Comparison of ENCODE assay signal across 8 cellular contexts in the genomic region with DNA sequence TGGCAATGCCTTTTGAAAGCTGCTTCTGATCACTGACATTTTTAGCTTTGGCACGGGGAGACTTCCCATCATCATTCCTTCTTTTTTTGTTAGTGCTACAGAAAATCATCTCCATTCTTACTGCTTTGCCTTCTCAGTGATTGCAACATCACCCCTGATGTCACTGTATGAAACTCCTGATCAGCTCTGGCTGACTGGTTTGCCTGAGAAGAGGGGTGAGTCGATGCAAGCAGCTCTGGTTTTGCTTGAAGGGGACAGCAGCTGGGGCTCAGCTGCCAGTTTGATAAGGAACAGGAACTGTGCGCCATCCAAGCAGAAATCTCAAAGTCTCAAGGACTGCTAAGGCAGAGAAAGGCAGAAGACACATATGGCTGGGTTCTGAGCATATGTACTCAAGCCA.
A peak's percentile ranks its signal among the peaks of the same experiment; 100 is the strongest.
DNase-seq lines count a peak whose midpoint lies in the region; ATAC-seq and TF ChIP-seq lines count a peak whose summit lies in the region.

No MANE protein-coding gene starts in this region.

- no TSS peak for BruUV-seq in IMR-90 (replicated peaks; lab: Mats Ljungman, UMichigan)

- H2BK120ac ChIP-seq in IMR-90 (ENCODE audit: low read depth, low read length): peak overlapping the region; percentile 50; the same call in 1 of the 2 replicates

- no peak overlapping the region for H3K23ac ChIP-seq in IMR-90 (ENCODE audit: low read depth, low read length)

- peaks cover 19% of the 10 kb centered on the region for H3K4me1 Mint-ChIP-seq in nephron
- H3K4me1 Mint-ChIP-seq in activated CD4-positive, alpha-beta memory T cell treated with anti-CD3 and anti-CD28 coated beads, Interleukin-2, amount 10 ng/mL, durations not matched to agents 7 days and 5 days: no peaks in the 10 kb centered on the region

- peak overlapping the region; percentile 10; the same call in 1 of the 2 replicates for H3K4me2 ChIP-seq in IMR-90 (ENCODE audit: low read depth, low read length)

- H3K9me3 ChIP-seq in IMR-90 (ENCODE audit: control insufficient read depth, insufficient read depth, low read length): peaks cover 1% of the 10 kb centered on the region; the same call in 1 of the 2 replicates
- H3K9me3 ChIP-seq in colonic mucosa: no peaks in the 10 kb centered on the region

- CTCF ChIA-PET in IMR-90 (lab: Yijun Ruan, JAX): interaction anchor here (0.8 to 1.4 kb wide), 2 partner anchors 12 to 14 kb away, joined by 3 read pairs; no protein-coding TSS in a partner anchor
- CTCF ChIA-PET in activated CD4-positive, alpha-beta memory T cell treated with anti-CD3 and anti-CD28 coated beads, Interleukin-2, amount 10 ng/mL, durations not matched to agents 7 days and 5 days (lab: Charles Lee): no interaction called here

- peak; percentile 96 for ATAC-seq in IMR-90 (ENCODE audit: low read depth)
- ATAC-seq in GM18873 (IDR thresholded peaks at IDR 0.05; ENCODE audit: low FRiP score, unreplicated experiment): no peak

- no peak overlapping the region for H3K56ac ChIP-seq in IMR-90 (ENCODE audit: extremely low read depth, insufficient read depth, low read length)

- peak overlapping the region; percentile 76 to 86 (median 80) for H3K27ac Mint-ChIP-seq in nephron
- no peak overlapping the region for H3K27ac Mint-ChIP-seq in activated CD4-positive, alpha-beta memory T cell treated with anti-CD3 and anti-CD28 coated beads, Interleukin-2, amount 10 ng/mL, durations not matched to agents 7 days and 5 days

- H4K91ac ChIP-seq in IMR-90 (ENCODE audit: insufficient read depth, low read depth, low read length): no peak overlapping the region

- peaks cover 17% of the 10 kb centered on the region for H3K9me3 Mint-ChIP-seq in nephron
- H3K9me3 Mint-ChIP-seq in activated CD4-positive, alpha-beta memory T cell treated with anti-CD3 and anti-CD28 coated beads, Interleukin-2, amount 10 ng/mL, durations not matched to agents 7 days and 5 days: peaks cover 8% of the 10 kb centered on the region

- intact Hi-C loops in IMR-90 (cut with micrococcal nuclease) (no loop called here), colonic mucosa (cut with DNase I) (no loop called here)

- no peak overlapping the region for H3K4ac ChIP-seq in IMR-90 (ENCODE audit: low read depth, low read length)

- no peak for TF ChIP-seq CTCF in GM10266 (IDR thresholded peaks at IDR 0.05; ENCODE audit: control insufficient read depth, insufficient read depth, low read depth, missing control alignments)
- TF ChIP-seq CTCF in IMR-90 (conservative IDR thresholded peaks at IDR 0.05; ENCODE audit: low read depth, low read length): no peak
- TF ChIP-seq CTCF in colonic mucosa (IDR thresholded peaks at IDR 0.05): no peak
- TF ChIP-seq CTCF in nephron (IDR thresholded peaks at IDR 0.05; ENCODE audit: unreplicated experiment in 3 of 3): no peak

- 0% methylated on average over 1 of the region's 3 CpGs; no CpG with 5 or more reads in 1 of the 2 experiments for WGBS in IMR-90 (ENCODE audit: extremely low coverage in 2 of 2, insufficient read length in 1 of 2), 2 experiments

- no peaks in the 10 kb centered on the region for H4K20me1 ChIP-seq in IMR-90 (ENCODE audit: insufficient read depth, low read length)

- TF ChIP-seq RAD21 in IMR-90 (IDR thresholded peaks at IDR 0.05; ENCODE audit: low read length): no peak

- no peak overlapping the region for H2BK5ac ChIP-seq in IMR-90 (ENCODE audit: low read depth, low read length, poor library complexity, severe bottlenecking)

- H3K14ac ChIP-seq in IMR-90 (replicated peaks; ENCODE audit: low read depth, low read length): no peak overlapping the region

- H3K4me1 ChIP-seq in IMR-90 (ENCODE audit: control insufficient read depth, insufficient read depth, low read length): no peaks in the 10 kb centered on the region
- no peaks in the 10 kb centered on the region for H3K4me1 ChIP-seq in colonic mucosa

- no peaks in the 10 kb centered on the region for H3K79me1 ChIP-seq in IMR-90 (ENCODE audit: low read depth in 1 of 2, low read length in 2 of 2)

- no peak overlapping the region for H2AK9ac ChIP-seq in IMR-90 (replicated peaks; ENCODE audit: low read depth, low read length, poor library complexity)

- no peak overlapping the region for H2BK20ac ChIP-seq in IMR-90 (ENCODE audit: low read depth, low read length)

- no peak overlapping the region for H2AK5ac ChIP-seq in IMR-90 (ENCODE audit: low read depth, low read length)

- TF ChIP-seq POLR2A in IMR-90 (IDR thresholded peaks at IDR 0.05; ENCODE audit: low read depth, low read length): no peak

- H4K5ac ChIP-seq in IMR-90 (ENCODE audit: low read depth, low read length): no peak overlapping the region

- no peaks in the 10 kb centered on the region for H3K9me1 ChIP-seq in IMR-90 (ENCODE audit: insufficient read depth, low read length)

- no peak overlapping the region for H2AFZ ChIP-seq in IMR-90 (replicated peaks; ENCODE audit: low read length, poor library complexity)

- in situ Hi-C loops in IMR-90 (cut with MboI; ENCODE audit: low sequenced_read_pairs): no loop called here

- no peak overlapping the region; the same call in 1 of the 2 replicates for H3K18ac ChIP-seq in IMR-90 (ENCODE audit: low read depth, low read length)

- peak overlapping the region; percentile 43; the same call in 1 of the 2 replicates for H3K27ac ChIP-seq in IMR-90 (ENCODE audit: insufficient read depth, low read length)
- H3K27ac ChIP-seq in colonic mucosa: no peak overlapping the region

- no peaks in the 10 kb centered on the region for H3K36me3 ChIP-seq in IMR-90 (ENCODE audit: control insufficient read depth, insufficient read depth, low read length)
- H3K36me3 ChIP-seq in colonic mucosa: no peaks in the 10 kb centered on the region

- no peak overlapping the region for H2BK15ac ChIP-seq in IMR-90 (ENCODE audit: low read depth, low read length)

- H3K27me3 ChIP-seq in IMR-90 (ENCODE audit: control insufficient read depth, insufficient read depth, low read length) (no peaks in the 10 kb centered on the region), colonic mucosa (no peaks in the 10 kb centered on the region)

- peak overlapping the region in 1 of 2 experiments; percentile 36; a peak in 2 of 4 replicates for H4K8ac ChIP-seq in IMR-90 (ENCODE audit: low read depth in 2 of 2, low read length in 2 of 2)

- H3K27me3 Mint-ChIP-seq in nephron (ENCODE audit: low read depth): peaks cover 7% of the 10 kb centered on the region
- H3K27me3 Mint-ChIP-seq in activated CD4-positive, alpha-beta memory T cell treated with anti-CD3 and anti-CD28 coated beads, Interleukin-2, amount 10 ng/mL, durations not matched to agents 7 days and 5 days: no peaks in the 10 kb centered on the region

- H3K4me3 Mint-ChIP-seq in nephron: peak overlapping the region in 1 of 3 experiments; percentile 5
- H3K4me3 Mint-ChIP-seq in activated CD4-positive, alpha-beta memory T cell treated with anti-CD3 and anti-CD28 coated beads, Interleukin-2, amount 10 ng/mL, durations not matched to agents 7 days and 5 days: no peak overlapping the region

- H3K4me3 ChIP-seq in IMR-90 (ENCODE audit: insufficient read depth, low read depth, low read length): no peak overlapping the region
- no peak overlapping the region for H3K4me3 ChIP-seq in colonic mucosa

- dilution Hi-C loops in IMR-90 (cut with HindIII; ENCODE audit: low sequenced_read_pairs, unreplicated experiment): no loop called here

- DNase-seq in GM10266 (ENCODE audit: extremely low spot score) (peak; percentile 10), IMR-90 (peak; percentile 59), colonic mucosa (peak; percentile 18), NCI-H1105 treated with DMSO at 0.1 percent for 48 hours (lab: John Stamatoyannopoulos, UW) (no peak)
- DNase-seq in activated T-cell treated with anti-CD3 and anti-CD28 coated beads, Interleukin-2, amount 50 U/mL, for 1 hour: no peak
- DNase-seq in activated CD4-positive, alpha-beta memory T cell treated with anti-CD3 and anti-CD28 coated beads, Interleukin-2, amount 10 ng/mL, durations not matched to agents 7 days and 5 days: no peak

- POLR2A ChIA-PET in IMR-90 (lab: Charles Lee; ENCODE audit: unreplicated experiment): no interaction called here
- POLR2A ChIA-PET in activated CD4-positive, alpha-beta memory T cell treated with anti-CD3 and anti-CD28 coated beads, Interleukin-2, amount 10 ng/mL, durations not matched to agents 7 days and 5 days (lab: Charles Lee): no interaction called here

- peaks cover 3% of the 10 kb centered on the region for H3K36me3 Mint-ChIP-seq in nephron (ENCODE audit: low read depth)
- no peaks in the 10 kb centered on the region for H3K36me3 Mint-ChIP-seq in activated CD4-positive, alpha-beta memory T cell treated with anti-CD3 and anti-CD28 coated beads, Interleukin-2, amount 10 ng/mL, durations not matched to agents 7 days and 5 days (ENCODE audit: low read depth)

- H3K9ac ChIP-seq in IMR-90 (ENCODE audit: low read depth, low read length) (no peak overlapping the region; the same call in 1 of the 2 replicates), colonic mucosa (ENCODE audit: low read depth in 2 of 2, low read length in 2 of 2) (no peak overlapping the region)

TF ChIP-seq in IMR-90, 13 proteins besides CTCF, POLR2A, EP300 and RAD21:
- TF ChIP-seq CEBPB (IDR thresholded peaks at IDR 0.05; ENCODE audit: low read depth, low read length): peak; percentile 92
- no peak for TF ChIP-seq FOS (IDR thresholded peaks at IDR 0.05; ENCODE audit: low read depth, low read length)
- TF ChIP-seq MAFK (IDR thresholded peaks at IDR 0.05; ENCODE audit: low read depth, low read length): no peak

Comparison
In these comparisons a context has a peak if more than half of its experiments do, and no peak if none do; other contexts are left out.
1. DNase-seq: peak in GM10266 (single experiment), IMR-90 (single experiment) and colonic mucosa (single experiment); none in activated T-cell treated with anti-CD3 and anti-CD28 coated beads, Interleukin-2, amount 50 U/mL, for 1 hour (single experiment), NCI-H1105 treated with DMSO at 0.1 percent for 48 hours (single experiment) and activated CD4-positive, alpha-beta memory T cell treated with anti-CD3 and anti-CD28 coated beads, Interleukin-2, amount 10 ng/mL, durations not matched to agents 7 days and 5 days (single experiment).